In the genomic region with DNA sequence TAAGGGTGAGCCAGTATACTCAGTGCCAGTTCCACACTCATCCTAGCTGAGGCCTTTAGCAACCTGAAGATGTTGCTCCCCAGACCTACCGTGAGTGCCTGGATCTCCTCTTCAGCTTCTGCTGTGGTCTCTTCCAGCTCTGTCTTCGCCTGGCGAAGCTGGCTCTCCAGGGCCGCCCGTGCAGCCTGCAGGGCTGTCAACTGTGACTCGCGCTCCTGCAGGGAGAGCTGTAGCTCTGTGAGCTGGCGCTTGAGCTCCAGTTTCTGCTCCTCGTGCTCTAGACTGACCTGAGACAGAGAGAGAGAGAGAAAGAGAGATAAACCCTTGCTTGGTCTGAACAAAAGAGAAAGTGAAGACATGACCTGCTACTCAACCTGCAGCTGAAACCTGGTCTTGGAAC, we compare ENCODE assay signal across 1 cellular context.
TF ChIP-seq lines count a peak whose summit lies in the region.

No MANE protein-coding gene starts in this region.

TF ChIP-seq in H1, 55 proteins besides CTCF, POLR2A, EP300 and RAD21 (continued from another document):
- TF ChIP-seq, protein P1, sequence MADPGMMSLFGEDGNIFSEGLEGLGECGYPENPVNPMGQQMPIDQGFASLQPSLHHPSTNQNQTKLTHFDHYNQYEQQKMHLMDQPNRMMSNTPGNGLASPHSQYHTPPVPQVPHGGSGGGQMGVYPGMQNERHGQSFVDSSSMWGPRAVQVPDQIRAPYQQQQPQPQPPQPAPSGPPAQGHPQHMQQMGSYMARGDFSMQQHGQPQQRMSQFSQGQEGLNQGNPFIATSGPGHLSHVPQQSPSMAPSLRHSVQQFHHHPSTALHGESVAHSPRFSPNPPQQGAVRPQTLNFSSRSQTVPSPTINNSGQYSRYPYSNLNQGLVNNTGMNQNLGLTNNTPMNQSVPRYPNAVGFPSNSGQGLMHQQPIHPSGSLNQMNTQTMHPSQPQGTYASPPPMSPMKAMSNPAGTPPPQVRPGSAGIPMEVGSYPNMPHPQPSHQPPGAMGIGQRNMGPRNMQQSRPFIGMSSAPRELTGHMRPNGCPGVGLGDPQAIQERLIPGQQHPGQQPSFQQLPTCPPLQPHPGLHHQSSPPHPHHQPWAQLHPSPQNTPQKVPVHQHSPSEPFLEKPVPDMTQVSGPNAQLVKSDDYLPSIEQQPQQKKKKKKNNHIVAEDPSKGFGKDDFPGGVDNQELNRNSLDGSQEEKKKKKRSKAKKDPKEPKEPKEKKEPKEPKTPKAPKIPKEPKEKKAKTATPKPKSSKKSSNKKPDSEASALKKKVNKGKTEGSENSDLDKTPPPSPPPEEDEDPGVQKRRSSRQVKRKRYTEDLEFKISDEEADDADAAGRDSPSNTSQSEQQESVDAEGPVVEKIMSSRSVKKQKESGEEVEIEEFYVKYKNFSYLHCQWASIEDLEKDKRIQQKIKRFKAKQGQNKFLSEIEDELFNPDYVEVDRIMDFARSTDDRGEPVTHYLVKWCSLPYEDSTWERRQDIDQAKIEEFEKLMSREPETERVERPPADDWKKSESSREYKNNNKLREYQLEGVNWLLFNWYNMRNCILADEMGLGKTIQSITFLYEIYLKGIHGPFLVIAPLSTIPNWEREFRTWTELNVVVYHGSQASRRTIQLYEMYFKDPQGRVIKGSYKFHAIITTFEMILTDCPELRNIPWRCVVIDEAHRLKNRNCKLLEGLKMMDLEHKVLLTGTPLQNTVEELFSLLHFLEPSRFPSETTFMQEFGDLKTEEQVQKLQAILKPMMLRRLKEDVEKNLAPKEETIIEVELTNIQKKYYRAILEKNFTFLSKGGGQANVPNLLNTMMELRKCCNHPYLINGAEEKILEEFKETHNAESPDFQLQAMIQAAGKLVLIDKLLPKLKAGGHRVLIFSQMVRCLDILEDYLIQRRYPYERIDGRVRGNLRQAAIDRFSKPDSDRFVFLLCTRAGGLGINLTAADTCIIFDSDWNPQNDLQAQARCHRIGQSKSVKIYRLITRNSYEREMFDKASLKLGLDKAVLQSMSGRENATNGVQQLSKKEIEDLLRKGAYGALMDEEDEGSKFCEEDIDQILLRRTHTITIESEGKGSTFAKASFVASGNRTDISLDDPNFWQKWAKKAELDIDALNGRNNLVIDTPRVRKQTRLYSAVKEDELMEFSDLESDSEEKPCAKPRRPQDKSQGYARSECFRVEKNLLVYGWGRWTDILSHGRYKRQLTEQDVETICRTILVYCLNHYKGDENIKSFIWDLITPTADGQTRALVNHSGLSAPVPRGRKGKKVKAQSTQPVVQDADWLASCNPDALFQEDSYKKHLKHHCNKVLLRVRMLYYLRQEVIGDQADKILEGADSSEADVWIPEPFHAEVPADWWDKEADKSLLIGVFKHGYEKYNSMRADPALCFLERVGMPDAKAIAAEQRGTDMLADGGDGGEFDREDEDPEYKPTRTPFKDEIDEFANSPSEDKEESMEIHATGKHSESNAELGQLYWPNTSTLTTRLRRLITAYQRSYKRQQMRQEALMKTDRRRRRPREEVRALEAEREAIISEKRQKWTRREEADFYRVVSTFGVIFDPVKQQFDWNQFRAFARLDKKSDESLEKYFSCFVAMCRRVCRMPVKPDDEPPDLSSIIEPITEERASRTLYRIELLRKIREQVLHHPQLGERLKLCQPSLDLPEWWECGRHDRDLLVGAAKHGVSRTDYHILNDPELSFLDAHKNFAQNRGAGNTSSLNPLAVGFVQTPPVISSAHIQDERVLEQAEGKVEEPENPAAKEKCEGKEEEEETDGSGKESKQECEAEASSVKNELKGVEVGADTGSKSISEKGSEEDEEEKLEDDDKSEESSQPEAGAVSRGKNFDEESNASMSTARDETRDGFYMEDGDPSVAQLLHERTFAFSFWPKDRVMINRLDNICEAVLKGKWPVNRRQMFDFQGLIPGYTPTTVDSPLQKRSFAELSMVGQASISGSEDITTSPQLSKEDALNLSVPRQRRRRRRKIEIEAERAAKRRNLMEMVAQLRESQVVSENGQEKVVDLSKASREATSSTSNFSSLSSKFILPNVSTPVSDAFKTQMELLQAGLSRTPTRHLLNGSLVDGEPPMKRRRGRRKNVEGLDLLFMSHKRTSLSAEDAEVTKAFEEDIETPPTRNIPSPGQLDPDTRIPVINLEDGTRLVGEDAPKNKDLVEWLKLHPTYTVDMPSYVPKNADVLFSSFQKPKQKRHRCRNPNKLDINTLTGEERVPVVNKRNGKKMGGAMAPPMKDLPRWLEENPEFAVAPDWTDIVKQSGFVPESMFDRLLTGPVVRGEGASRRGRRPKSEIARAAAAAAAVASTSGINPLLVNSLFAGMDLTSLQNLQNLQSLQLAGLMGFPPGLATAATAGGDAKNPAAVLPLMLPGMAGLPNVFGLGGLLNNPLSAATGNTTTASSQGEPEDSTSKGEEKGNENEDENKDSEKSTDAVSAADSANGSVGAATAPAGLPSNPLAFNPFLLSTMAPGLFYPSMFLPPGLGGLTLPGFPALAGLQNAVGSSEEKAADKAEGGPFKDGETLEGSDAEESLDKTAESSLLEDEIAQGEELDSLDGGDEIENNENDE (IDR thresholded peaks at IDR 0.05; ENCODE audit: insufficient replicate concordance, low read length): no peak
- TF ChIP-seq BRCA1 (IDR thresholded peaks at IDR 0.05; ENCODE audit: low read depth, low read length) (no peak), MAFK (IDR thresholded peaks at IDR 0.05; ENCODE audit: low read depth, low read length) (no peak), NANOG (IDR thresholded peaks at IDR 0.05; ENCODE audit: insufficient read depth, low read depth, low read length, poor library complexity, severe bottlenecking) (no peak), HDAC6 (IDR thresholded peaks at IDR 0.05; ENCODE audit: low read depth, low read length) (no peak), CBX5 (IDR thresholded peaks at IDR 0.05; ENCODE audit: low read depth, low read length) (no peak), GTF2F1 (IDR thresholded peaks at IDR 0.05; ENCODE audit: borderline replicate concordance, low read depth, low read length) (no peak), POU5F1 (IDR thresholded peaks at IDR 0.05; ENCODE audit: low read depth, low read length) (no peak), SIN3A (conservative IDR thresholded peaks at IDR 0.05 in 1 of 2, IDR thresholded peaks at IDR 0.05 in 1 of 2; ENCODE audit: low read depth in 1 of 2, low read length in 2 of 2) (no peak)
TF ChIP-seq in H1: peak in this region for 0.
